ENCODE assay signal across 38 cellular contexts in the genomic region with DNA sequence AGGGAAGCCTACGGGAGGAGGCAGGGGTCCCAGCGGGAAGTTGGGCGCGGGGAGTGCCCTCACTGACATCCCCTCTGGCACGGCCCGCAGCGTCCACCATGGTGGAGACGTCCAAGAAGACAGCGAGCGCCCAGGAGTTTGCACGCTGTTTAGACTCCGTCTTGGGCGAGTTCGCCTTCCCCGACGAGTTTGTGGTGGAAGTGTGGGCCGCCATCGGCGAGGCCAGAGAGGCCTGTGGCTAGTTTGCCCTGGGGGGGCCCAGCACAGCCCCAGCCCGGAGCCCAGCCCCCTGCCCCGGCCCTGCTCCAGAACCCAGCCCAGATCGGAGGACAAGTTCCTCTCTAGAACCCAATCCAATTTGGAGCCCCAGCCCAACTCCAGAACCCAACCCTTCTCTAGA.
"Had no signal": no experiment of that assay in that cellular context is flagged by ENCODE, and none has a peak within 500 bp of the region (broad histone marks: within the 10 kb centered on the region; RNA-seq: fewer than 3 reads in every experiment).

No MANE protein-coding gene starts in this region.

- H3K27ac Mint-ChIP-seq: activated CD4-positive, alpha-beta memory T cell treated with anti-CD3 and anti-CD28 coated beads for 36 hours; activated CD4-positive, alpha-beta T cell treated with anti-CD3 and anti-CD28 coated beads, Interleukin-2, amount 10 ng/mL, durations not matched to agents 24 days and 14 days; activated CD8-positive, alpha-beta T cell treated with anti-CD3 and anti-CD28 coated beads for 36 hours; activated naive CD4-positive, alpha-beta T cell treated with anti-CD3 and anti-CD28 coated beads for 36 hours; activated naive CD4-positive, alpha-beta T cell treated with anti-CD3 and anti-CD28 coated beads, Interleukin-2, amount 50 U/mL, for 72 hours; activated naive CD8-positive, alpha-beta T cell treated with anti-CD3 and anti-CD28 coated beads for 36 hours; activated T-cell treated with anti-CD3 and anti-CD28 coated beads, Interleukin-2, amount 50 U/mL, for 72 hours; activated T-helper 1 cell treated with anti-CD3 and anti-CD28 coated beads, Interleukin-12 subunit alpha, Interleukin-12 subunit beta, Interleukin-2, Interleukin-4 antibody, amounts not matched to agents 30 ng/mL and 10 ng/mL and 1 ng/mL, durations not matched to agents 14 hours and 24 hours and 36 hours; activated T-helper 17 cell treated with anti-CD3 and anti-CD28 coated beads, Interleukin-2, amount 50 U/mL, for 72 hours; T-helper 1 cell treated with Interleukin-12 subunit alpha and Interleukin-12 subunit beta and Interleukin-4 antibody, amounts not matched to agents 30 μg/mL and 1 μg/mL, for 36 hours; T-helper 2 cell treated with Interferon-gamma antibody and Interleukin-4, amounts not matched to agents 5 μg/mL and 100 μg/mL, for 36 hours; WTC11 had no signal

- H3K36me3 Mint-ChIP-seq: activated CD4-positive, alpha-beta memory T cell treated with anti-CD3 and anti-CD28 coated beads for 36 hours; activated naive CD4-positive, alpha-beta T cell treated with anti-CD3 and anti-CD28 coated beads, Interleukin-2, amount 50 U/mL, for 72 hours; activated naive CD8-positive, alpha-beta T cell treated with anti-CD3 and anti-CD28 coated beads for 36 hours had no signal

- H3K9me3 ChIP-seq: adrenal gland, body of pancreas, breast epithelium had no signal

- H3K27me3 ChIP-seq: brain microvascular endothelial cell had no signal

- H3K27me3 Mint-ChIP-seq: activated CD4-positive, alpha-beta memory T cell treated with anti-CD3 and anti-CD28 coated beads for 36 hours; activated CD4-positive, alpha-beta T cell treated with anti-CD3 and anti-CD28 coated beads, Interleukin-2, amount 10 ng/mL, durations not matched to agents 24 days and 14 days; activated CD8-positive, alpha-beta T cell treated with anti-CD3 and anti-CD28 coated beads for 36 hours; activated naive CD8-positive, alpha-beta T cell treated with anti-CD3 and anti-CD28 coated beads for 36 hours; activated T-helper 17 cell treated with anti-CD3 and anti-CD28 coated beads, Interleukin-2, amount 50 U/mL, for 72 hours had no signal

- H3K9me3 Mint-ChIP-seq: activated CD4-positive, alpha-beta T cell treated with anti-CD3 and anti-CD28 coated beads, Interleukin-2, amount 10 ng/mL, durations not matched to agents 24 days and 14 days; activated CD8-positive, alpha-beta T cell treated with anti-CD3 and anti-CD28 coated beads for 36 hours; activated naive CD4-positive, alpha-beta T cell treated with anti-CD3 and anti-CD28 coated beads for 36 hours; activated naive CD4-positive, alpha-beta T cell treated with anti-CD3 and anti-CD28 coated beads, Interleukin-2, amount 50 U/mL, for 72 hours; activated naive CD8-positive, alpha-beta T cell treated with anti-CD3 and anti-CD28 coated beads for 36 hours; activated T-cell treated with anti-CD3 and anti-CD28 coated beads, Interleukin-2, amount 50 U/mL, for 4 hours; activated T-cell treated with anti-CD3 and anti-CD28 coated beads, Interleukin-2, amount 50 U/mL, for 72 hours; activated T-helper 1 cell treated with anti-CD3 and anti-CD28 coated beads, Interleukin-12 subunit alpha, Interleukin-12 subunit beta, Interleukin-2, Interleukin-4 antibody, amounts not matched to agents 30 ng/mL and 10 ng/mL and 1 ng/mL, durations not matched to agents 14 hours and 24 hours and 36 hours; activated T-helper 17 cell treated with anti-CD3 and anti-CD28 coated beads, Interleukin-2, amount 50 U/mL, for 72 hours had no signal

- H3K4me1 ChIP-seq: breast epithelium had no signal

- DNase-seq: activated CD4-positive, alpha-beta memory T cell treated with anti-CD3 and anti-CD28 coated beads for 36 hours; activated CD4-positive, alpha-beta T cell treated with anti-CD3 and anti-CD28 coated beads for 1 hour; activated CD4-positive, alpha-beta T cell treated with anti-CD3 and anti-CD28 coated beads for 4 hours; activated CD4-positive, alpha-beta T cell treated with anti-CD3 and anti-CD28 coated beads, Interleukin-2, amount 10 ng/mL, durations not matched to agents 24 days and 14 days; activated CD4-positive, alpha-beta T cell treated with anti-CD3 and anti-CD28 coated beads, Interleukin-2, amount 50 U/mL, for 1 hour; activated CD4-positive, alpha-beta T cell treated with anti-CD3 and anti-CD28 coated beads, Interleukin-2, amount 50 U/mL, for 4 hours; activated CD4-positive, CD25-positive, alpha-beta regulatory T cell; activated CD8-positive, alpha-beta memory T cell treated with anti-CD3 and anti-CD28 coated beads, Interleukin-2, amount 50 U/mL, for 4 hours; activated CD8-positive, alpha-beta T cell treated with anti-CD3 and anti-CD28 coated beads for 36 hours; activated effector memory CD4-positive, alpha-beta T cell treated with anti-CD3 and anti-CD28 coated beads, Interleukin-2, amount 50 U/mL, for 16 hours; activated gamma-delta T cell treated with Interleukin-2 at 50 U/mL for 16 hours; activated naive CD4-positive, alpha-beta T cell; activated naive CD4-positive, alpha-beta T cell treated with anti-CD3 and anti-CD28 coated beads for 36 hours; activated naive CD4-positive, alpha-beta T cell treated with anti-CD3 and anti-CD28 coated beads, Interleukin-2, amount 50 U/mL, for 16 hours; activated naive CD8-positive, alpha-beta T cell treated with anti-CD3 and anti-CD28 coated beads for 36 hours; activated T-cell treated with anti-CD3 and anti-CD28 coated beads for 4 hours; activated T-cell treated with anti-CD3 and anti-CD28 coated beads, Interleukin-2, amount 50 U/mL, for 1 hour; activated T-cell treated with anti-CD3 and anti-CD28 coated beads, Interleukin-2, amount 50 U/mL, for 4 hours; activated T-cell treated with anti-CD3 and anti-CD28 coated beads, Interleukin-2, amount 50 U/mL, for 72 hours; amniotic stem cell; aorta; body of pancreas; brain microvascular endothelial cell; central memory CD4-positive, alpha-beta T cell; SW 1271; T-helper 1 cell; T-helper 2 cell; T-helper 9 cell; WERI-Rb-1 had no signal

- H3K4me3 Mint-ChIP-seq: activated CD4-positive, alpha-beta memory T cell treated with anti-CD3 and anti-CD28 coated beads for 36 hours; activated CD4-positive, alpha-beta T cell treated with anti-CD3 and anti-CD28 coated beads, Interleukin-2, amount 10 ng/mL, durations not matched to agents 24 days and 14 days; activated CD8-positive, alpha-beta T cell treated with anti-CD3 and anti-CD28 coated beads for 36 hours; activated naive CD4-positive, alpha-beta T cell treated with anti-CD3 and anti-CD28 coated beads for 36 hours; activated naive CD8-positive, alpha-beta T cell treated with anti-CD3 and anti-CD28 coated beads for 36 hours; activated T-cell treated with anti-CD3 and anti-CD28 coated beads, Interleukin-2, amount 50 U/mL, for 4 hours; activated T-cell treated with anti-CD3 and anti-CD28 coated beads, Interleukin-2, amount 50 U/mL, for 72 hours; activated T-helper 1 cell treated with anti-CD3 and anti-CD28 coated beads, Interleukin-12 subunit alpha, Interleukin-12 subunit beta, Interleukin-2, Interleukin-4 antibody, amounts not matched to agents 30 ng/mL and 10 ng/mL and 1 ng/mL, durations not matched to agents 14 hours and 24 hours and 36 hours; activated T-helper 17 cell treated with anti-CD3 and anti-CD28 coated beads, Interleukin-2, amount 50 U/mL, for 72 hours; T-helper 1 cell treated with Interleukin-12 subunit alpha and Interleukin-12 subunit beta and Interleukin-4 antibody, amounts not matched to agents 30 μg/mL and 1 μg/mL, for 36 hours; T-helper 2 cell treated with Interferon-gamma antibody and Interleukin-4, amounts not matched to agents 5 μg/mL and 100 μg/mL, for 36 hours; WTC11 had no signal

- H3K36me3 ChIP-seq: adrenal gland, brain microvascular endothelial cell, breast epithelium, WERI-Rb-1 had no signal

- H3K4me3 ChIP-seq: adrenal gland, body of pancreas, breast epithelium had no signal

- H3K4me1 Mint-ChIP-seq: activated CD4-positive, alpha-beta T cell treated with anti-CD3 and anti-CD28 coated beads, Interleukin-2, amount 10 ng/mL, durations not matched to agents 24 days and 14 days; activated T-helper 17 cell treated with anti-CD3 and anti-CD28 coated beads, Interleukin-2, amount 50 U/mL, for 72 hours; WTC11 had no signal

- ATAC-seq: activated CD4-positive, CD25-positive, alpha-beta regulatory T cell treated with anti-CD3 and anti-CD28 coated beads, Interleukin-2, amount 50 U/mL, for 24 hours; activated CD8-positive, alpha-beta T cell treated with anti-CD3 and anti-CD28 coated beads for 36 hours; activated naive CD4-positive, alpha-beta T cell treated with anti-CD3 and anti-CD28 coated beads, Interleukin-2, amount 50 U/mL, for 72 hours; activated T-cell treated with anti-CD3 and anti-CD28 coated beads, Interleukin-2, amount 50 U/mL, for 4 hours; activated T-cell treated with anti-CD3 and anti-CD28 coated beads, Interleukin-2, amount 50 U/mL, for 72 hours; activated T-helper 17 cell treated with anti-CD3 and anti-CD28 coated beads, Interleukin-2, amount 50 U/mL, for 72 hours; body of pancreas; WTC11 had no signal

- H3K27ac ChIP-seq: adrenal gland, body of pancreas, brain microvascular endothelial cell, breast epithelium, WERI-Rb-1 had no signal
